ENCODE assay signal across 28 cellular contexts in the genomic region with DNA sequence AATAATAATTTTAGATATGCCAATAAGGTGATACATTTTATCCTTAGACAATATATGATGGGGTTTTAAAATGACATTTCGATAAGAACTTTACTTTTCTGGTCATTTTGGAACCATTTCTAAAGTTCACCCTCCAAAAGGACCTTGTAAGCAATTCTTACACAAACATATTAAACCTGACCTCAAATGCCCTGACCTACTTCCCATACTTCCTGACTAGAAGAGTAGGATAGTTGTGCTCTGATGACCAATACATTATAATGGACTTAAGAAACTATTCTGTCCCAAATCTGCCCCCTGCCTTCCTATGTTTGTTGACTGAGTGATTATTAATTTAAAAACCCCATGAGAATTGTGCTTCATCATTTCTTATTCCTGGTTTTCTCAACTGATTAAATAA.
"Had no signal": no experiment of that assay in that cellular context is flagged by ENCODE, and none has a peak within 500 bp of the region (broad histone marks: within the 10 kb centered on the region; RNA-seq: fewer than 3 reads in every experiment).

No MANE protein-coding gene starts in this region.

- H3K36me3 ChIP-seq: esophagus muscularis mucosa, left lung, thyroid gland, upper lobe of left lung, vagina had no signal

- H3K4me2 ChIP-seq: smooth muscle cell had no signal

- ATAC-seq: activated T-helper 17 cell treated with anti-CD3 and anti-CD28 coated beads, Interleukin-2, amount 50 U/mL, for 72 hours; body of pancreas; left lung; mucosa of descending colon; natural killer cell treated with Interleukin-12 subunit alpha and Interleukin-12 subunit beta and Interleukin-15 and Interleukin-18, amount 100 ng/mL, for 72 hours; sciatic nerve; stimulated activated memory B cell treated with anti-CD40 and anti-IgM and Interleukin-4, amounts not matched to agents 10 μg/mL and 1 μg/mL and 100 μg/mL, for 72 hours; stimulated activated naive CD8-positive, alpha-beta T cell treated with anti-CD3 and anti-CD28 coated beads, Interleukin-15, amount 100 ng/mL, for 72 hours; T-helper 17 cell had no signal

- H3K4me3 ChIP-seq: body of pancreas, esophagus muscularis mucosa, left lung, mucosa of descending colon, smooth muscle cell, thyroid gland, upper lobe of left lung, vagina had no signal

- H3K27ac ChIP-seq: body of pancreas, esophagus muscularis mucosa, left lung, thyroid gland, upper lobe of left lung, vagina had no signal

- DNase-seq: activated CD4-positive, alpha-beta memory T cell treated with anti-CD3 and anti-CD28 coated beads, Interleukin-2, amount 10 ng/mL, durations not matched to agents 7 days and 5 days; activated CD4-positive, alpha-beta T cell treated with anti-CD3 and anti-CD28 coated beads, Interleukin-2, amount 10 ng/mL, durations not matched to agents 24 days and 14 days; activated CD4-positive, CD25-positive, alpha-beta regulatory T cell treated with anti-CD3 and anti-CD28 coated beads, Interleukin-2, amount 50 U/mL, for 72 hours; activated CD8-positive, alpha-beta memory T cell treated with anti-CD3 and anti-CD28 coated beads, Interleukin-2, amount 50 U/mL, for 48 hours; activated gamma-delta T cell treated with Interleukin-2 at 50 U/mL for 16 hours; activated T-cell treated with anti-CD3 and anti-CD28 coated beads, Interleukin-2, amount 50 U/mL, for 24 hours; anterior cingulate cortex; body of pancreas; cerebellar nuclear complex; cortex of kidney; left lung; mucosa of descending colon; stimulated activated CD4-positive, alpha-beta T cell treated with anti-CD3 and anti-CD28 coated beads, Interleukin-1b, Interleukin-23, amount 100 ng/mL, for 48 hours; stimulated activated CD4-positive, alpha-beta T cell treated with anti-CD3 and anti-CD28 coated beads, Interleukin-4, amount 100 ng/mL, for 4 hours; stimulated activated CD8-positive, alpha-beta memory T cell treated with anti-CD3 and anti-CD28 coated beads, Interleukin-4, amount 100 ng/mL, for 48 hours; stimulated activated naive CD8-positive, alpha-beta T cell treated with anti-CD3 and anti-CD28 coated beads, Interleukin-15, amount 100 ng/mL, for 72 hours; substantia nigra; T-helper 17 cell; T1000; thyroid gland; upper lobe of left lung had no signal

- H3K27me3 ChIP-seq: body of pancreas, esophagus muscularis mucosa, left lung, thyroid gland, upper lobe of left lung, vagina had no signal

- H3K9me3 ChIP-seq: body of pancreas, esophagus muscularis mucosa, left lung, mucosa of descending colon, thyroid gland, upper lobe of left lung, vagina had no signal

- H3K4me1 ChIP-seq: body of pancreas, left lung, thyroid gland, upper lobe of left lung, vagina had no signal
